ENCODE assay signal across 9 cellular contexts in the genomic region with DNA sequence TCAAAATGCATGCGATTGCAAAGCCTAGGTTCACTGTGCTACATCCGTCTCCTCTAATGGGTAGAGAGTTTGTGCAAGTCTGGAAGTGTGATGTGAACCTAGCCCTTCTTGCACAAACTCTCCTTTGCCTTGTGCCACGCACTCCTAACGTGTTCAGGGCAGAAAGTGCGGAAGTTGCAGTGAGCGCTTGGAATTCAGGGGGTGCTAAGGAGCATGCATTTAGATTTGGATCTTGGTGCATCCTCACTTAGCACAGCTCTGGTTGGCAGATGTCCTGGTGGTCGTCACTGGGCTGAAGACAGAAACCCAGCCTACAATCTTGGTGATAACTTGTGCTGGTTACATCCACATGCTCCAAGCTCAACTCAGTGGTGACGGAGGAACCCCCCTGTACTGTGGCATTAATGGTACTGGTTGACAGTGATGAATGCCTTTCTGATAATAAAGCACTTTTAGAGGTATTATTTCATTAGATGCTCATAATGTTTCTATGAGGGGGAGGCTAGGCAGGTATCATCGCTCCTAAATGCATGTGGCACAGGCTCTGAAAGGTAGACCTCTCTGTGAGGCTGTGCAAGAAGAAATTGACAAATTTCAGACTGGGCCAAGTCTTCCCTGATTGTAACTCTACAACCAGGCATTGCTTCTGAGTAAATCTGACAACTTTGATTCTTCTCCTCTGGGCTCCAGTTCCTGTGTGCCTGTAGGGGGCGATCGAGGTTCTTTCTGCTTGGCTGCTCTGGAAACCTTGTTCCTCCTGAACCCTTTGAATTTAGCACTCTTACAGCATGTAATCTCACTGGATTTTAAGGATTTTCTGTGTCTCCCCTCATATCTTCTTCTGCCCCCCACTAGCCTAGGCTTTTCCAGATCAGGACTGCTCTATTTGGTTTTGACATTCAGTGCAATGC. TPM values are rescaled to one million over a fixed set of nuclear protein-coding genes. Genes with fewer than 3 reads are reported as not detected.
DNase-seq lines count a peak whose midpoint lies in the region; ATAC-seq, FAIRE-seq and TF ChIP-seq lines count a peak whose summit lies in the region.
"Had no signal": no experiment of that assay in that cellular context is flagged by ENCODE, and none has a peak within 500 bp of the region (broad histone marks: within the 10 kb centered on the region; RNA-seq: fewer than 3 reads in every experiment).

No MANE protein-coding gene starts in this region.

- no peaks in the 10 kb centered on the region for H3K27me3 ChIP-seq in HL-60 (ENCODE audit: insufficient read depth, poor library complexity, severe bottlenecking)
- no peaks in the 10 kb centered on the region for H3K27me3 ChIP-seq in astrocyte (ENCODE audit: insufficient read depth, low read length)

- H3K36me3 Mint-ChIP-seq in astrocyte (ENCODE audit: low read depth, unreplicated experiment): peaks cover 8% of the 10 kb centered on the region

- no peaks in the 10 kb centered on the region for H3K9me3 Mint-ChIP-seq in astrocyte (ENCODE audit: unreplicated experiment)
- no peaks in the 10 kb centered on the region for H3K9me3 Mint-ChIP-seq in stimulated activated naive CD8-positive, alpha-beta T cell treated with anti-CD3 and anti-CD28 coated beads, Interleukin-15, amount 100 ng/mL, for 72 hours

- peaks cover 27% of the 10 kb centered on the region for H3K4me1 Mint-ChIP-seq in astrocyte (ENCODE audit: low read depth, unreplicated experiment)
- H3K4me1 Mint-ChIP-seq in stimulated activated naive CD8-positive, alpha-beta T cell treated with anti-CD3 and anti-CD28 coated beads, Interleukin-15, amount 100 ng/mL, for 72 hours: peaks cover 69% of the 10 kb centered on the region

- H3K27ac Mint-ChIP-seq in astrocyte (ENCODE audit: unreplicated experiment): no peak overlapping the region
- no peak overlapping the region for H3K27ac Mint-ChIP-seq in stimulated activated naive CD8-positive, alpha-beta T cell treated with anti-CD3 and anti-CD28 coated beads, Interleukin-15, amount 100 ng/mL, for 72 hours

- peak; percentile 67 for ATAC-seq in left colon
- peak; percentile 33 for ATAC-seq in stimulated activated naive CD8-positive, alpha-beta T cell treated with anti-CD3 and anti-CD28 coated beads, Interleukin-15, amount 100 ng/mL, for 72 hours
- ATAC-seq in GM18861 (IDR thresholded peaks at IDR 0.05; ENCODE audit: unreplicated experiment): no peak

- H3K4me2 ChIP-seq in astrocyte (ENCODE audit: low read length): no peak overlapping the region

- H3K9me3 ChIP-seq in astrocyte (ENCODE audit: insufficient read depth, low read depth, low read length): no peaks in the 10 kb centered on the region

- H3K36me3 ChIP-seq in astrocyte (ENCODE audit: insufficient read depth, low read length): peaks cover 5% of the 10 kb centered on the region

- no peak overlapping the region for H2AFZ ChIP-seq in astrocyte (ENCODE audit: low read depth, low read length)

- DNase-seq in COR-L47 (lab: John Stamatoyannopoulos, UW) (peak; percentile 11), HL-60 (ENCODE audit: low read depth in 1 of 2, low spot score in 1 of 2) (peak in 1 of 2 experiments; percentile 76), SKM-1 treated with dmso at 0.1 percent for 144 hours (lab: John Stamatoyannopoulos, UW; ENCODE audit: unreplicated experiment) (peak; percentile 81), astrocyte (ENCODE audit: low read depth) (no peak), left colon (peak in 1 of 2 donors; percentile 69), NCI-H187 treated with DMSO at 0.1 percent for 48 hours (lab: John Stamatoyannopoulos, UW) (no peak)
- DNase-seq in stimulated activated naive CD8-positive, alpha-beta T cell treated with anti-CD3 and anti-CD28 coated beads, Interleukin-15, amount 100 ng/mL, for 72 hours: peak; percentile 41 to 48

- H3K4me3 ChIP-seq in HL-60 (replicated peaks; ENCODE audit: insufficient read depth, low read length): no peak overlapping the region
- H3K4me3 ChIP-seq in astrocyte (ENCODE audit: insufficient read depth, low read depth, low read length): no peak overlapping the region

- H3K4me1 ChIP-seq in astrocyte (ENCODE audit: insufficient read depth, low read length): peaks cover 25% of the 10 kb centered on the region

- peak; percentile 60 for TF ChIP-seq CTCF in HL-60 (IDR thresholded peaks at IDR 0.05; ENCODE audit: insufficient read depth, low read length)
- peak; percentile 63 for TF ChIP-seq CTCF in astrocyte (IDR thresholded peaks at IDR 0.05; ENCODE audit: insufficient read depth, low read depth, low read length)

- no peak overlapping the region for H3K4me3 Mint-ChIP-seq in astrocyte (ENCODE audit: unreplicated experiment)
- H3K4me3 Mint-ChIP-seq in stimulated activated naive CD8-positive, alpha-beta T cell treated with anti-CD3 and anti-CD28 coated beads, Interleukin-15, amount 100 ng/mL, for 72 hours: no peak overlapping the region

- FAIRE-seq in astrocyte (lab: Jason Lieb, UNC): no peak

- H3K27ac ChIP-seq in HL-60 (replicated peaks) (0 out of 2 replicates have a peak overlapping the region, but pooled peaks have one; percentile 8), astrocyte (ENCODE audit: low read depth, low read length) (no peak overlapping the region)

- H3K9ac ChIP-seq in astrocyte (ENCODE audit: low read length): no peak overlapping the region

- H4K20me1 ChIP-seq in astrocyte (ENCODE audit: insufficient read depth, low read length): peaks cover 97% of the 10 kb centered on the region

- H3K79me2 ChIP-seq in astrocyte (ENCODE audit: insufficient read depth, low read length): peaks cover 85% of the 10 kb centered on the region

- intact Hi-C loops in left colon (cut with DNase I, micrococcal nuclease): loop anchor here in 1 of 2 donors (10.0 kb wide), 1 partner anchor 71 kb away; no protein-coding TSS in a partner anchor

- H3K27me3 Mint-ChIP-seq in astrocyte (ENCODE audit: low read depth, unreplicated experiment): no peaks in the 10 kb centered on the region
- H3K27me3 Mint-ChIP-seq in stimulated activated naive CD8-positive, alpha-beta T cell treated with anti-CD3 and anti-CD28 coated beads, Interleukin-15, amount 100 ng/mL, for 72 hours: no peaks in the 10 kb centered on the region

RNA-seq across cellular contexts. Expression of gene MAPKAPK2, which starts 40.6 kb away (rescaled TPM):
- total RNA-seq in astrocyte (104 and 108 TPM in 2 replicates), left colon (10 to 100 TPM; 62.5 to 80.8 TPM)

RNA-seq across cellular contexts. Expression of gene IL19, which starts 45.3 kb away (rescaled TPM):
- total RNA-seq in astrocyte (0.23 TPM in 1 of 2 replicates, not detected in the other), left colon (not detected)
- total RNA-seq: renal cortical epithelial cell had no signal

RNA-seq across cellular contexts. Expression of gene IL10, which starts 47.0 kb away (rescaled TPM):
- total RNA-seq in astrocyte (not detected in 2 replicates), left colon (1 to 10 TPM; 1.1 to 1.5 TPM)
- total RNA-seq: renal cortical epithelial cell had no signal

Comparison
In these comparisons a context has a peak if more than half of its experiments do, and no peak if none do; other contexts are left out.
1. DNase-seq: peak in COR-L47 (single experiment), SKM-1 treated with dmso at 0.1 percent for 144 hours (single experiment) and stimulated activated naive CD8-positive, alpha-beta T cell treated with anti-CD3 and anti-CD28 coated beads, Interleukin-15, amount 100 ng/mL, for 72 hours (2 of 2); none in astrocyte (single experiment) and NCI-H187 treated with DMSO at 0.1 percent for 48 hours (single experiment).